11 cellular contexts compared by ENCODE assay signal in the genomic region with DNA sequence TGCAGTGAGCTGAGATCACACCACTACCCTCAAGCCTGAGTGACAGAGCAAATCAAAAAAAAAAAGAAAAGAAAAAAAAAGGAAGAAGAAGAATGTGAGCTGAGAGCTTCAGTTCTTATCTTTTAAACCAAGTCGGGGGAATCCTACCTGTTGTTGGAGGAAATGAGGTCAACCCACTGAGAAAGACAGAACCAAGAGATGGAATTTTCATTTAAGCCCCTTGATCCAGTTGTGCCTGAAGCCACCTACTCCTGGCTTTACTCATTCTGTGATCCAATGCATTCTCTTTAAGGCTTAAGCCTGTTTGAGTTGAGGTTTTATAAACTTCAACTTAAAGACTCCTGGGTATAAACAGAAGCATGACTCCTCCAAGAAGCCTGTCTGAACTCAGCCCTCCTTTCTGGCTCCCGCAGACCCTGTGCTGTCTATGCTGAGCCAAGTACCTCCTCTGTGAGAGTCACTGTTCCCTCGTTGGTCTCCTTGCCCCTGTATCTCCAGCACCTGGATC. TPM values are rescaled to one million over a fixed set of nuclear protein-coding genes. Genes with fewer than 3 reads are reported as not detected.
A peak's percentile ranks its signal among the peaks of the same experiment; 100 is the strongest.
DNase-seq lines count a peak whose midpoint lies in the region; ATAC-seq and TF ChIP-seq lines count a peak whose summit lies in the region.
"Had no signal": no experiment of that assay in that cellular context is flagged by ENCODE, and none has a peak within 500 bp of the region (broad histone marks: within the 10 kb centered on the region; RNA-seq: fewer than 3 reads in every experiment).

No MANE protein-coding gene starts in this region.

- H3K9me3 Mint-ChIP-seq in neural progenitor cell, result peaks cover 2% of the 10 kb centered on the region
- H3K9me3 Mint-ChIP-seq: stimulated activated naive CD8-positive, alpha-beta T cell treated with anti-CD3 and anti-CD28 coated beads, Interleukin-15, Interleukin-2, amounts not matched to agents 100 ng/mL and 50 ng/mL, for 24 hours had no signal

- no peak overlapping the region for H3K4me2 ChIP-seq in neural progenitor cell

- H3K4me1 Mint-ChIP-seq in neural progenitor cell, result peaks cover 7% of the 10 kb centered on the region

- ATAC-seq in GM18867 (IDR thresholded peaks at IDR 0.05; ENCODE audit: unreplicated experiment), result no peak

- no peaks in the 10 kb centered on the region for H3K36me3 Mint-ChIP-seq in neural progenitor cell

- peak overlapping the region; percentile 86 for H3K27ac Mint-ChIP-seq in neural progenitor cell

- H3K27me3 ChIP-seq in esophagus squamous epithelium (no peaks in the 10 kb centered on the region), neural progenitor cell (no peaks in the 10 kb centered on the region)

- H2AFZ ChIP-seq in neural progenitor cell (replicated peaks), result no peak overlapping the region

- no peaks in the 10 kb centered on the region for H3K79me2 ChIP-seq in neural progenitor cell (ENCODE audit: low read depth)

- TF ChIP-seq POLR2A in esophagus squamous epithelium (IDR thresholded peaks at IDR 0.05), result no peak
- no peak for TF ChIP-seq POLR2A in erythroblast (IDR thresholded peaks at IDR 0.05; ENCODE audit: low read length)

- H3K4me3 Mint-ChIP-seq in neural progenitor cell, result no peak overlapping the region
- H3K4me3 Mint-ChIP-seq: stimulated activated naive CD8-positive, alpha-beta T cell treated with anti-CD3 and anti-CD28 coated beads, Interleukin-15, Interleukin-2, amounts not matched to agents 100 ng/mL and 50 ng/mL, for 24 hours had no signal

- no peaks in the 10 kb centered on the region for H3K9me3 ChIP-seq in esophagus squamous epithelium
- H3K9me3 ChIP-seq in neural progenitor cell (ENCODE audit: low read depth), result no peaks in the 10 kb centered on the region

- H4K20me1 ChIP-seq in neural progenitor cell (ENCODE audit: low read depth), result no peaks in the 10 kb centered on the region

- peak overlapping the region in 2 of 4 donors; percentile 1 to 34 for H3K4me3 ChIP-seq in esophagus squamous epithelium
- H3K4me3 ChIP-seq in neural progenitor cell, result no peak overlapping the region

- intact Hi-C loops in esophagus squamous epithelium (cut with DNase I), result loop anchor here (10.0 kb wide), 1 partner anchor 317 kb away; the partner anchor contains the start of gene MED13L

- WGBS in esophagus squamous epithelium, 2 donors, result 14 to 17% methylated on average over 1 to 3 of the region's 3 CpGs

- H3K27ac ChIP-seq in esophagus squamous epithelium (peak overlapping the region; percentile 70 to 84 (median 82)), neural progenitor cell (no peak overlapping the region)

- no peak overlapping the region for H3K9ac ChIP-seq in neural progenitor cell

- H3K4me1 ChIP-seq in esophagus squamous epithelium (peaks cover 17 to 41% (median 23%) of the 10 kb centered on the region in 3 donors), neural progenitor cell (peaks cover 5% of the 10 kb centered on the region)

- no peaks in the 10 kb centered on the region for H3K36me3 ChIP-seq in esophagus squamous epithelium
- H3K36me3 ChIP-seq in neural progenitor cell, result no peaks in the 10 kb centered on the region

- no peaks in the 10 kb centered on the region for H3F3A ChIP-seq in neural progenitor cell (ENCODE audit: low read depth)

- H3K27me3 Mint-ChIP-seq in neural progenitor cell (ENCODE audit: insufficient read depth, low read depth), result no peaks in the 10 kb centered on the region
- H3K27me3 Mint-ChIP-seq: stimulated activated naive CD8-positive, alpha-beta T cell treated with anti-CD3 and anti-CD28 coated beads, Interleukin-15, Interleukin-2, amounts not matched to agents 100 ng/mL and 50 ng/mL, for 24 hours had no signal

- TF ChIP-seq CTCF in esophagus squamous epithelium (IDR thresholded peaks at IDR 0.05) (no peak), neural progenitor cell (IDR thresholded peaks at IDR 0.05) (no peak)

- DNase-seq in AG08396 (ENCODE audit: low spot score), result peak; percentile 48
- peak; percentile 82 for DNase-seq in OCI-M1 (lab: John Stamatoyannopoulos, UW)
- DNase-seq in esophagus squamous epithelium (lab: John Stamatoyannopoulos, UW), result no peak
- no peak for DNase-seq in neural progenitor cell (ENCODE audit: low spot score)
- no peak for DNase-seq in erythroblast (lab: John Stamatoyannopoulos, UW)
- DNase-seq in GOT3 (lab: John Stamatoyannopoulos, UW), result no peak
- no peak for DNase-seq in A172 (ENCODE audit: low spot score)
- DNase-seq: MM.1S, NCI-H774 had no signal

RNA-seq across cellular contexts. Expression of gene MAP1LC3B2, which starts 32.5 kb away (rescaled TPM):
- total RNA-seq in esophagus squamous epithelium (under 1 TPM in 2 of 4 donors, not detected in 2; 0.76 TPM), neural progenitor cell (ENCODE audit: low replicate concordance) (0.39 and 1.5 TPM in 2 replicates)
- total RNA-seq in A172 (2014; rRNA removed; shearing (Covaris generic)), result 1.8 TPM in 1 of 2 replicates, not detected in the other

Comparison
In these comparisons a context has a peak if more than half of its experiments do, and no peak if none do; other contexts are left out.
1. DNase-seq: peak in AG08396 (single experiment) and OCI-M1 (single experiment); none in esophagus squamous epithelium (single experiment), neural progenitor cell (single experiment), erythroblast (0 of 2), GOT3 (single experiment) and A172 (single experiment).